12 cellular contexts compared by ENCODE assay signal in the genomic region with DNA sequence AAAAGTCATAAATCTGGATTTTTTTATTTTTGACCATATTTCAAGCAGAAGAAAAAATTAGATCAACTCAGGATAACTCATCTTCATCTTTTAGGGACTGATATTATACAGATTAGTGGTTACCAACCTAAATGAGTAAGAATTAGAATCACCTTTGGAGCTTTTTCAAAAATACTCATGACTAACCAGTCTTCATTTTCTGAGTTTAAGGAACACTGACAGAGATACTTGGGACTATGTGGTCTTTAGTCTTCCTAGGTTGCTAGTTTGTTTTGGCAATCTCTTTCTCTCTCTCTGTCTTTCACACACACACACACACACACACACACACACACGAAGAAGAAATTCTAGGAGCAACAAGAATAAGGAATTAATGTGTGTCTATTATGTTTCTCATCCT. TPM values are rescaled to one million over a fixed set of nuclear protein-coding genes. Genes with fewer than 3 reads are reported as not detected.
DNase-seq lines count a peak whose midpoint lies in the region; ATAC-seq and TF ChIP-seq lines count a peak whose summit lies in the region.
"Had no signal": no experiment of that assay in that cellular context is flagged by ENCODE, and none has a peak within 500 bp of the region (broad histone marks: within the 10 kb centered on the region; RNA-seq: fewer than 3 reads in every experiment).

No MANE protein-coding gene starts in this region.

- H2AFZ ChIP-seq in hepatocyte = no peak overlapping the region

- H3K36me3 ChIP-seq in hepatocyte (replicated peaks; ENCODE audit: insufficient read depth, low read depth) = no peaks in the 10 kb centered on the region

- no peaks in the 10 kb centered on the region for H3K27me3 ChIP-seq in hepatocyte

- no peak overlapping the region for H3K4me3 Mint-ChIP-seq in stimulated activated effector memory CD8-positive, alpha-beta T cell treated with anti-CD3 and anti-CD28 coated beads, Interleukin-12 subunit alpha, Interleukin-12 subunit beta, amount 100 ng/mL, for 72 hours
- H3K4me3 Mint-ChIP-seq: activated naive CD4-positive, alpha-beta T cell treated with anti-CD3 and anti-CD28 coated beads, Interleukin-2, amount 50 U/mL, for 24 hours; stimulated activated memory B cell treated with anti-CD40 and anti-IgM and Interleukin-4, amounts not matched to agents 10 μg/mL and 1 μg/mL and 100 μg/mL, for 72 hours had no signal

- H3K27ac ChIP-seq in hepatocyte = peak overlapping the region; percentile 55

- H3K36me3 Mint-ChIP-seq in stimulated activated effector memory CD8-positive, alpha-beta T cell treated with anti-CD3 and anti-CD28 coated beads, Interleukin-12 subunit alpha, Interleukin-12 subunit beta, amount 100 ng/mL, for 72 hours = peaks cover 63% of the 10 kb centered on the region

- no peaks in the 10 kb centered on the region for H3K9me2 ChIP-seq in hepatocyte (replicated peaks; ENCODE audit: insufficient read depth)

- peak; percentile 62 for ATAC-seq in stimulated activated effector memory CD8-positive, alpha-beta T cell treated with anti-CD3 and anti-CD28 coated beads, Interleukin-12 subunit alpha, Interleukin-12 subunit beta, amount 100 ng/mL, for 72 hours
- ATAC-seq in GM18517 (IDR thresholded peaks at IDR 0.05; ENCODE audit: unreplicated experiment) (no peak), GM21367 (IDR thresholded peaks at IDR 0.05; ENCODE audit: unreplicated experiment) (no peak)
- ATAC-seq: stimulated activated memory B cell treated with anti-CD40 and anti-IgM and Interleukin-4, amounts not matched to agents 10 μg/mL and 1 μg/mL and 100 μg/mL, for 72 hours had no signal

- H3K4me3 ChIP-seq in hepatocyte = no peak overlapping the region

- no peaks in the 10 kb centered on the region for H3K9me3 ChIP-seq in hepatocyte (ENCODE audit: low read depth)

- H4K20me1 ChIP-seq in hepatocyte (ENCODE audit: insufficient read depth, poor library complexity, severe bottlenecking) = peaks cover 7% of the 10 kb centered on the region

- no peak overlapping the region for H3K4me2 ChIP-seq in hepatocyte

- peaks cover 44% of the 10 kb centered on the region for H3K79me2 ChIP-seq in hepatocyte

- peaks cover 12% of the 10 kb centered on the region for H3K4me1 ChIP-seq in hepatocyte (ENCODE audit: insufficient read depth)

- H3K4me1 Mint-ChIP-seq in stimulated activated effector memory CD8-positive, alpha-beta T cell treated with anti-CD3 and anti-CD28 coated beads, Interleukin-12 subunit alpha, Interleukin-12 subunit beta, amount 100 ng/mL, for 72 hours = peaks cover 31% of the 10 kb centered on the region

- H3K27ac Mint-ChIP-seq in stimulated activated effector memory CD8-positive, alpha-beta T cell treated with anti-CD3 and anti-CD28 coated beads, Interleukin-12 subunit alpha, Interleukin-12 subunit beta, amount 100 ng/mL, for 72 hours = no peak overlapping the region
- H3K27ac Mint-ChIP-seq: activated naive CD4-positive, alpha-beta T cell treated with anti-CD3 and anti-CD28 coated beads, Interleukin-2, amount 50 U/mL, for 24 hours; stimulated activated memory B cell treated with anti-CD40 and anti-IgM and Interleukin-4, amounts not matched to agents 10 μg/mL and 1 μg/mL and 100 μg/mL, for 72 hours had no signal

- DNase-seq in LHCN-M2 (ENCODE audit: low read depth) (peak; percentile 58), astrocyte of the hippocampus (ENCODE audit: low read depth, low spot score) (peak; percentile 28), hepatocyte (ENCODE audit: low spot score) (no peak), DMS153 (lab: John Stamatoyannopoulos, UW) (no peak)
- DNase-seq in stimulated activated effector memory CD8-positive, alpha-beta T cell treated with anti-CD3 and anti-CD28 coated beads, Interleukin-12 subunit alpha, Interleukin-12 subunit beta, amount 100 ng/mL, for 72 hours (ENCODE audit: low spot score in 2 of 2) = no peak
- DNase-seq: activated CD4-positive, alpha-beta T cell treated with anti-CD3 and anti-CD28 coated beads for 1 hour; DMS79 treated with DMSO at 0.1 percent for 48 hours; RPMI8226 had no signal

- WGBS in hepatocyte (ENCODE audit: low lambda C conversion rate, missing lambda C conversion rate) = 71% methylated on average over 1 of the region's 1 CpG

- no peak for TF ChIP-seq CTCF in hepatocyte (IDR thresholded peaks at IDR 0.05; ENCODE audit: poor library complexity)

- no peaks in the 10 kb centered on the region for H3K9me3 Mint-ChIP-seq in stimulated activated effector memory CD8-positive, alpha-beta T cell treated with anti-CD3 and anti-CD28 coated beads, Interleukin-12 subunit alpha, Interleukin-12 subunit beta, amount 100 ng/mL, for 72 hours
- H3K9me3 Mint-ChIP-seq: activated naive CD4-positive, alpha-beta T cell treated with anti-CD3 and anti-CD28 coated beads, Interleukin-2, amount 50 U/mL, for 24 hours; stimulated activated memory B cell treated with anti-CD40 and anti-IgM and Interleukin-4, amounts not matched to agents 10 μg/mL and 1 μg/mL and 100 μg/mL, for 72 hours had no signal

RNA-seq across cellular contexts. Expression of gene TMOD3, which starts 50.1 kb away (rescaled TPM):
- total RNA-seq in LHCN-M2 (2014; rRNA removed) (30.8 and 32.3 TPM in 2 replicates), hepatocyte (32.5 and 38.3 TPM in 2 replicates)
- 14.0 TPM for polyA plus RNA-seq in LHCN-M2 (2012)
- 26.3 and 27.2 TPM in 2 replicates for polyA plus RNA-seq in hepatocyte

Comparison
In these comparisons a context has a peak if more than half of its experiments do, and no peak if none do; other contexts are left out.
1. DNase-seq: peak in LHCN-M2 (single experiment) and astrocyte of the hippocampus (single experiment); none in hepatocyte (single experiment), stimulated activated effector memory CD8-positive, alpha-beta T cell treated with anti-CD3 and anti-CD28 coated beads, Interleukin-12 subunit alpha, Interleukin-12 subunit beta, amount 100 ng/mL, for 72 hours (0 of 2) and DMS153 (single experiment).